ENCODE assay signal across 28 cellular contexts in the genomic region with DNA sequence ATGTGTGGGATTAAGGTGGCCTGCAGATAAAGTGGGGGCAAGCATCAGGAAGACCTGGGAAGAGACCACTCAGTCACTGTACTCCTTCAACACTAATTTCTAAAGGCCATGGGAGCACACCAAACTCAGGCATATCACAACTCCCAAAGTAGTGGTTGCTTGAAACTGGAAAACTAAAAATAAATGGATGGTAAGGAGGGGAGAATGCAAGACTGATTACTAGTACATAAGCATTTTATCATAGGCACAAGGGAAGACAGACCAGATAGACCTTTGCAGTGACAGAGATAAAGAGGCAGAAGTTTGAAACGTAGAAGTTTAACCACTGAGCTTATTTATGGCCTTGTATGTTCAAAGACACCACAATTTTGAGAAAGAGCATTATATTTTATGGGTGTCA.
"Had no signal": no experiment of that assay in that cellular context is flagged by ENCODE, and none has a peak within 500 bp of the region (broad histone marks: within the 10 kb centered on the region; RNA-seq: fewer than 3 reads in every experiment).

No MANE protein-coding gene starts in this region.

- H3K4me1 Mint-ChIP-seq: stimulated activated effector memory CD8-positive, alpha-beta T cell treated with anti-CD3 and anti-CD28 coated beads, Interleukin-12 subunit alpha, Interleukin-12 subunit beta, amount 100 ng/mL, for 72 hours; stimulated activated naive CD8-positive, alpha-beta T cell treated with anti-CD3 and anti-CD28 coated beads, Interleukin-15, amount 100 ng/mL, for 72 hours had no signal

- H3K4me1 ChIP-seq: stomach, suprapubic skin, testis, thyroid gland, tibial artery, tibial nerve, transverse colon, upper lobe of left lung, upper lobe of right lung, uterus, vagina had no signal

- H3K36me3 Mint-ChIP-seq: stimulated activated effector memory CD8-positive, alpha-beta T cell treated with anti-CD3 and anti-CD28 coated beads, Interleukin-12 subunit alpha, Interleukin-12 subunit beta, amount 100 ng/mL, for 72 hours; stimulated activated memory B cell treated with anti-CD40 and anti-IgM and Interleukin-4, amounts not matched to agents 10 μg/mL and 1 μg/mL and 100 μg/mL, for 72 hours; stimulated activated naive B cell treated with anti-CD40 and anti-IgM and Interleukin-4, amounts not matched to agents 10 μg/mL and 1 μg/mL and 100 μg/mL, for 72 hours; type B pancreatic cell had no signal

- H3K27me3 ChIP-seq: stomach, suprapubic skin, testis, thyroid gland, tibial artery, tibial nerve, transverse colon, upper lobe of left lung, upper lobe of right lung, uterus, vagina had no signal

- H3K27ac ChIP-seq: stomach, suprapubic skin, testis, thoracic aorta, thyroid gland, tibial artery, tibial nerve, transverse colon, upper lobe of left lung, upper lobe of right lung, uterus, vagina had no signal

- DNase-seq: stimulated activated CD4-positive, alpha-beta T cell treated with anti-CD3 and anti-CD28 coated beads, Interleukin-2, amount 100 ng/mL, for 48 hours; stimulated activated CD4-positive, alpha-beta T cell treated with anti-CD3 and anti-CD28 coated beads, Interleukin-4, amount 100 ng/mL, for 1 hour; stimulated activated CD4-positive, alpha-beta T cell treated with anti-CD3 and anti-CD28 coated beads, Interleukin-4, amount 100 ng/mL, for 24 hours; stimulated activated CD4-positive, alpha-beta T cell treated with anti-CD3 and anti-CD28 coated beads, Interleukin-4, amount 100 ng/mL, for 4 hours; stimulated activated CD8-positive, alpha-beta memory T cell treated with anti-CD3 and anti-CD28 coated beads, Interleukin-4, amount 100 ng/mL, for 48 hours; stimulated activated naive B cell treated with anti-CD40 and anti-IgM and Interleukin-4, amounts not matched to agents 10 μg/mL and 1 μg/mL and 100 μg/mL, for 72 hours; stimulated activated naive CD4-positive, alpha-beta T cell; stimulated activated naive CD4-positive, alpha-beta T cell treated with Interleukin-2 at 50 U/mL for 16 hours; stimulated activated naive CD8-positive, alpha-beta T cell treated with anti-CD3 and anti-CD28 coated beads, Interleukin-15, amount 100 ng/mL, for 72 hours; stimulated activated naive CD8-positive, alpha-beta T cell treated with anti-CD3 and anti-CD28 coated beads, Interleukin-15, Interleukin-2, amounts not matched to agents 100 U/mL and 50 U/mL, for 24 hours; stomach; substantia nigra; testis; thyroid gland; tibial artery; transverse colon; trophoblast cell; upper lobe of left lung; upper lobe of right lung; uterus had no signal

- H3K27me3 Mint-ChIP-seq: stimulated activated memory B cell treated with anti-CD40 and anti-IgM and Interleukin-4, amounts not matched to agents 10 μg/mL and 1 μg/mL and 100 μg/mL, for 72 hours; stimulated activated naive B cell treated with anti-CD40 and anti-IgM and Interleukin-4, amounts not matched to agents 10 μg/mL and 1 μg/mL and 100 μg/mL, for 72 hours; stimulated activated naive CD8-positive, alpha-beta T cell treated with anti-CD3 and anti-CD28 coated beads, Interleukin-15, amount 100 ng/mL, for 72 hours; stimulated activated naive CD8-positive, alpha-beta T cell treated with anti-CD3 and anti-CD28 coated beads, Interleukin-15, Interleukin-2, amounts not matched to agents 100 ng/mL and 50 ng/mL, for 24 hours; type B pancreatic cell had no signal

- H3K27ac Mint-ChIP-seq: stimulated activated effector memory CD8-positive, alpha-beta T cell treated with anti-CD3 and anti-CD28 coated beads, Interleukin-12 subunit alpha, Interleukin-12 subunit beta, amount 100 ng/mL, for 72 hours; stimulated activated memory B cell treated with anti-CD40 and anti-IgM and Interleukin-4, amounts not matched to agents 10 μg/mL and 1 μg/mL and 100 μg/mL, for 72 hours; stimulated activated naive B cell treated with anti-CD40 and anti-IgM and Interleukin-4, amounts not matched to agents 10 μg/mL and 1 μg/mL and 100 μg/mL, for 72 hours; stimulated activated naive CD8-positive, alpha-beta T cell treated with anti-CD3 and anti-CD28 coated beads, Interleukin-15, Interleukin-2, amounts not matched to agents 100 ng/mL and 50 ng/mL, for 24 hours; type B pancreatic cell had no signal

- H3K9me3 Mint-ChIP-seq: stimulated activated memory B cell treated with anti-CD40 and anti-IgM and Interleukin-4, amounts not matched to agents 10 μg/mL and 1 μg/mL and 100 μg/mL, for 72 hours; stimulated activated naive B cell treated with anti-CD40 and anti-IgM and Interleukin-4, amounts not matched to agents 10 μg/mL and 1 μg/mL and 100 μg/mL, for 72 hours; stimulated activated naive CD8-positive, alpha-beta T cell treated with anti-CD3 and anti-CD28 coated beads, Interleukin-15, amount 100 ng/mL, for 72 hours; stimulated activated naive CD8-positive, alpha-beta T cell treated with anti-CD3 and anti-CD28 coated beads, Interleukin-15, Interleukin-2, amounts not matched to agents 100 ng/mL and 50 ng/mL, for 24 hours; type B pancreatic cell had no signal

- H3K4me3 Mint-ChIP-seq: stimulated activated effector memory CD8-positive, alpha-beta T cell treated with anti-CD3 and anti-CD28 coated beads, Interleukin-12 subunit alpha, Interleukin-12 subunit beta, amount 100 ng/mL, for 72 hours; stimulated activated memory B cell treated with anti-CD40 and anti-IgM and Interleukin-4, amounts not matched to agents 10 μg/mL and 1 μg/mL and 100 μg/mL, for 72 hours; stimulated activated naive B cell treated with anti-CD40 and anti-IgM and Interleukin-4, amounts not matched to agents 10 μg/mL and 1 μg/mL and 100 μg/mL, for 72 hours; stimulated activated naive CD8-positive, alpha-beta T cell treated with anti-CD3 and anti-CD28 coated beads, Interleukin-15, amount 100 ng/mL, for 72 hours; stimulated activated naive CD8-positive, alpha-beta T cell treated with anti-CD3 and anti-CD28 coated beads, Interleukin-15, Interleukin-2, amounts not matched to agents 100 ng/mL and 50 ng/mL, for 24 hours; type B pancreatic cell had no signal

- H3K4me3 ChIP-seq: stomach, suprapubic skin, testis, thoracic aorta, thyroid gland, tibial artery, tibial nerve, transverse colon, upper lobe of left lung, upper lobe of right lung, uterus, vagina had no signal

- H3K36me3 ChIP-seq: stomach, suprapubic skin, thoracic aorta, thyroid gland, tibial artery, tibial nerve, transverse colon, upper lobe of left lung, upper lobe of right lung, uterus, vagina had no signal

- H3K9me3 ChIP-seq: stomach, suprapubic skin, testis, thoracic aorta, thyroid gland, tibial artery, tibial nerve, transverse colon, upper lobe of left lung, upper lobe of right lung, uterus, vagina had no signal

- ATAC-seq: stimulated activated effector memory CD8-positive, alpha-beta T cell treated with anti-CD3 and anti-CD28 coated beads, Interleukin-12 subunit alpha, Interleukin-12 subunit beta, amount 100 ng/mL, for 72 hours; stimulated activated naive B cell treated with anti-CD40 and anti-IgM and Interleukin-4, amounts not matched to agents 10 μg/mL and 1 μg/mL and 100 μg/mL, for 72 hours; stimulated activated naive CD8-positive, alpha-beta T cell treated with anti-CD3 and anti-CD28 coated beads, Interleukin-15, amount 100 ng/mL, for 72 hours; stimulated activated naive CD8-positive, alpha-beta T cell treated with anti-CD3 and anti-CD28 coated beads, Interleukin-15, Interleukin-2, amounts not matched to agents 100 U/mL and 50 U/mL, for 24 hours; upper lobe of right lung had no signal
